In genomic region chr12:7645395-7646177, GRCh38 we compare ENCODE assay signal across 8 cellular contexts. TPM values are rescaled to one million over a fixed set of nuclear protein-coding genes. Genes with fewer than 3 reads are reported as not detected.
DNase-seq lines count a peak whose midpoint lies in the region; ATAC-seq, FAIRE-seq and TF ChIP-seq lines count a peak whose summit lies in the region.

No MANE protein-coding gene starts in this region.

- H4K20me1 ChIP-seq in neural cell (ENCODE audit: insufficient read depth), result no peaks in the 10 kb centered on the region

- H3K36me3 ChIP-seq in RWPE2 (ENCODE audit: low read depth), result no peaks in the 10 kb centered on the region
- no peaks in the 10 kb centered on the region for H3K36me3 ChIP-seq in neural cell (ENCODE audit: insufficient read depth, low read length)

- TF ChIP-seq POLR2A in H54 (IDR thresholded peaks at IDR 0.05; ENCODE audit: low read depth, low read length), result no peak

- no peaks in the 10 kb centered on the region for H3K79me2 ChIP-seq in neural cell (replicated peaks; ENCODE audit: insufficient read depth, low read length)

- peak; percentile 16 for DNase-seq in NCI-H146 (lab: John Stamatoyannopoulos, UW)
- no peak for DNase-seq in NCI-H146 treated with DMSO at 0.1 percent for 48 hours (lab: John Stamatoyannopoulos, UW; ENCODE audit: unreplicated experiment)
- DNase-seq in H54 (ENCODE audit: insufficient read length, low spot score), result peak; percentile 33
- DNase-seq in RWPE2 (ENCODE audit: low spot score), result no peak
- DNase-seq in epidermal melanocyte (ENCODE audit: insufficient read length, low spot score), result peak; percentile 58
- no peak for DNase-seq in D341Med (ENCODE audit: low spot score)

- TF ChIP-seq RAD21 in neural cell (conservative IDR thresholded peaks at IDR 0.05), result peak; percentile 61

- no peak overlapping the region for H3K27ac ChIP-seq in RWPE2 (ENCODE audit: poor library complexity, severe bottlenecking)
- H3K27ac ChIP-seq in neural cell (ENCODE audit: low read length), result no peak overlapping the region

- H3K4me1 ChIP-seq in RWPE2 (ENCODE audit: insufficient read depth, poor library complexity, severe bottlenecking), result no peaks in the 10 kb centered on the region

- H3K4me3 ChIP-seq in RWPE2 (ENCODE audit: severe bottlenecking), result no peak overlapping the region
- H3K4me3 ChIP-seq in neural cell (ENCODE audit: low read length), result no peak overlapping the region

- H3K9me3 ChIP-seq in RWPE2 (ENCODE audit: severe bottlenecking), result no peaks in the 10 kb centered on the region
- no peaks in the 10 kb centered on the region for H3K9me3 ChIP-seq in neural cell (ENCODE audit: low read length)

- H3K9me2 ChIP-seq in neural cell (ENCODE audit: insufficient read depth, low read length), result no peaks in the 10 kb centered on the region

- H3K9ac ChIP-seq in neural cell (ENCODE audit: low read length), result no peak overlapping the region

- ATAC-seq in RWPE2 (ENCODE audit: low read depth), result no peak
- ATAC-seq in HG03520 (IDR thresholded peaks at IDR 0.05; ENCODE audit: unreplicated experiment), result no peak

- TF ChIP-seq CTCF in RWPE2 (IDR thresholded peaks at IDR 0.05; ENCODE audit: poor library complexity, severe bottlenecking) (peak; percentile 62), neural cell (IDR thresholded peaks at IDR 0.05; ENCODE audit: poor library complexity, severe bottlenecking) (peak; percentile 77)

- H2AFZ ChIP-seq in neural cell (ENCODE audit: low read depth, low read length), result no peak overlapping the region

- no peak for TF ChIP-seq EP300 in neural cell (conservative IDR thresholded peaks at IDR 0.05; ENCODE audit: poor library complexity, severe bottlenecking)

- peak; percentile 38 for FAIRE-seq in H54 (lab: Jason Lieb, UNC)

- H3K4me2 ChIP-seq in neural cell (ENCODE audit: low read length), result no peak overlapping the region

- no peaks in the 10 kb centered on the region for H3F3A ChIP-seq in neural cell (ENCODE audit: insufficient read depth, low read length, poor library complexity, severe bottlenecking)

- H3K27me3 ChIP-seq in RWPE2 (ENCODE audit: insufficient read depth, poor library complexity, severe bottlenecking) (no peaks in the 10 kb centered on the region), neural cell (ENCODE audit: insufficient read depth, low read depth, low read length) (no peaks in the 10 kb centered on the region)

TF ChIP-seq in neural cell, 6 proteins besides CTCF, POLR2A, EP300 and RAD21:
- TF ChIP-seq EZH2 (IDR thresholded peaks at IDR 0.05; ENCODE audit: borderline replicate concordance, insufficient read depth, low read length, poor library complexity, severe bottlenecking), result no peak
- peak; percentile 71 for TF ChIP-seq SMC3 (conservative IDR thresholded peaks at IDR 0.05; ENCODE audit: poor library complexity)

RNA-seq across cellular contexts. Expression of gene APOBEC1, which starts 20.1 kb away (rescaled TPM):
- polyA plus RNA-seq in neural cell, result not detected in 2 replicates
- not detected in 2 replicates for polyA minus RNA-seq in neural cell

RNA-seq across cellular contexts. Expression of gene GDF3, which starts 50.0 kb away (rescaled TPM):
- polyA plus RNA-seq in neural cell, result not detected in 2 replicates
- polyA minus RNA-seq in neural cell, result not detected in 2 replicates

Comparison
In these comparisons a context has a peak if more than half of its experiments do, and no peak if none do; other contexts are left out.
1. DNase-seq: peak in NCI-H146 (single experiment), H54 (single experiment) and epidermal melanocyte (single experiment); none in NCI-H146 treated with DMSO at 0.1 percent for 48 hours (single experiment), RWPE2 (single experiment) and D341Med (single experiment).